Comparison of ENCODE assay signal across 8 cellular contexts in the genomic region with DNA sequence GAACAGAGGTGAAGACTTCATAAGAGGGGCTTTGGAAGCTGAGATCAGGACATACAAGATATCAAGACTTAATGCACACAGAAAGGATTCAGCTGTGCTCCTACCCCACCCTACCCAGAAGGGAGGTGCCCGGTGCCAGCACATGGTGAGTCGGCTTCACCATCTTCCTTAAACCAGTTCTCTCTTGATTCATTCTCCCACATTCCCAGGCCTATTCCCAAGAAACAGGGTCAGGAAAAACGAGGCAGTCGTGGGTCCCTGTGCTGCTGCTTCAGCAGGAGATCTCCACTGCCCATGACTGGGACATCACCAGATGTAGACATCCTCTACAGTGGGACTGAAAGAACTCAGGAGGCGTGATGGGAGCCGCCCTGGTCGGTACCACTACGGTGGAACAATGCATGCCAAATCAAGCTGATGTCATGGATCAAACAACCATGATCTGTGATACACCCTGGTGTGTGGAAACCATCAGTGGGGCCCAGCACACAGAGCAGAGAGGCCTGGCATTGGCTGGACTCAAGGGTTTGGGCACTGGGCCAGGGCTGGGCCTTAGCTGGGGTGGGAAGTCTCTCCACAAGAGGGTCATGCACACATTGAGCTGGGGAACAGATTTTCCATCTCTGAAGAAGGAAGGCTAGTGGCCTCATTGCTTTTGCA. TPM values are rescaled to one million over a fixed set of nuclear protein-coding genes. Genes with fewer than 3 reads are reported as not detected.
DNase-seq lines count a peak whose midpoint lies in the region; ATAC-seq and TF ChIP-seq lines count a peak whose summit lies in the region.

No MANE protein-coding gene starts in this region.

- H3K18ac ChIP-seq in trophoblast cell (ENCODE audit: low read length): peak overlapping the region; percentile 77

- CTCF ChIA-PET in Calu3 (lab: Charles Lee): interaction anchor here (1.2 to 1.3 kb wide), 4 partner anchors 9 to 32 kb away, joined by 3 to 14 read pairs (median 6); no protein-coding TSS in a partner anchor
- CTCF ChIA-PET in GM10248 (lab: Yijun Ruan, JAX): interaction anchor here (1.3 to 3.4 kb wide), 9 partner anchors 10 to 31 kb away, joined by 4 to 16 read pairs (median 7); no protein-coding TSS in a partner anchor

- H4K91ac ChIP-seq in trophoblast cell (ENCODE audit: low read depth, low read length): no peak overlapping the region

- H2BK120ac ChIP-seq in trophoblast cell (ENCODE audit: insufficient read depth, low read length, poor library complexity): no peak overlapping the region

- H3K4me3 ChIP-seq in fibroblast of the aortic adventitia (ENCODE audit: low read depth, low read length) (no peak overlapping the region), trophoblast cell (ENCODE audit: low read depth, low read length) (no peak overlapping the region)

- POLR2A ChIA-PET in GM10248 (lab: Yijun Ruan, JAX): no interaction called here

- WGBS in trophoblast cell (ENCODE audit: extremely low coverage, insufficient coverage, insufficient read length): no CpG with 5 or more reads among the region's 8 CpGs

- no peaks in the 10 kb centered on the region for H3K27me3 Mint-ChIP-seq in Calu3 (ENCODE audit: unreplicated experiment)

- H3K79me2 ChIP-seq in trophoblast cell (ENCODE audit: control insufficient read depth, insufficient read depth, low read length, poor library complexity): peaks cover 3% of the 10 kb centered on the region

- no peak overlapping the region for H4K8ac ChIP-seq in trophoblast cell (ENCODE audit: low read depth, low read length)

- H3K4ac ChIP-seq in trophoblast cell (ENCODE audit: low read depth, low read length): peak overlapping the region; percentile 22

- peaks cover 60% of the 10 kb centered on the region for H3K36me3 Mint-ChIP-seq in Calu3 (ENCODE audit: insufficient read depth, unreplicated experiment)

- H3K9me3 ChIP-seq in trophoblast cell (ENCODE audit: insufficient read depth, low read depth, low read length): no peaks in the 10 kb centered on the region

- no peak for ATAC-seq in GM21447 (IDR thresholded peaks at IDR 0.05; ENCODE audit: unreplicated experiment)

- H3K79me1 ChIP-seq in trophoblast cell (ENCODE audit: low read length): peaks cover 3% of the 10 kb centered on the region

- H3K4me2 ChIP-seq in trophoblast cell (ENCODE audit: low read length): no peak overlapping the region

- H3K27ac ChIP-seq in trophoblast cell (ENCODE audit: low read depth, low read length): no peak overlapping the region

- no peak overlapping the region for H2BK5ac ChIP-seq in trophoblast cell (ENCODE audit: low read depth, low read length, poor library complexity)

- peaks cover 39 to 40% of the 10 kb centered on the region in 2 experiments for H3K4me1 ChIP-seq in trophoblast cell (ENCODE audit: control insufficient read depth in 1 of 2, insufficient read depth in 2 of 2, low read length in 2 of 2)

- peaks cover 35 to 38% of the 10 kb centered on the region in 2 experiments for H3K36me3 ChIP-seq in trophoblast cell (ENCODE audit: control insufficient read depth in 1 of 2, insufficient read depth in 2 of 2, low read length in 2 of 2)

- no peak overlapping the region for H3K23ac ChIP-seq in trophoblast cell (ENCODE audit: low read length)

- DNase-seq in Calu3: no peak
- peak; percentile 69 for DNase-seq in RPMI7951 (ENCODE audit: low read depth)
- peak; percentile 57 for DNase-seq in fibroblast of the aortic adventitia (ENCODE audit: low read depth)
- no peak for DNase-seq in trophoblast cell
- no peak for DNase-seq in retina
- DNase-seq in stimulated activated CD4-positive, alpha-beta T cell treated with anti-CD3 and anti-CD28 coated beads, Interleukin-2, amount 100 ng/mL, for 48 hours: no peak
- DNase-seq in GM10248 (ENCODE audit: extremely low spot score): no peak

- H3K9ac ChIP-seq in trophoblast cell (ENCODE audit: low read length): no peak overlapping the region

- H3K4me1 Mint-ChIP-seq in Calu3 (ENCODE audit: low read depth, unreplicated experiment): peaks cover 58% of the 10 kb centered on the region

- H2AK5ac ChIP-seq in trophoblast cell (ENCODE audit: low read length): no peak overlapping the region

- H3K27ac Mint-ChIP-seq in Calu3 (ENCODE audit: unreplicated experiment): peak overlapping the region; percentile 64

- intact Hi-C loops in Calu3 (cut with micrococcal nuclease; ENCODE audit: unreplicated experiment): loop anchor here (5.0 kb wide), 1 partner anchor 48 kb away; no protein-coding TSS in a partner anchor

- no TSS peak for BruUV-seq in Calu3 (replicated peaks; lab: Mats Ljungman, UMichigan)

- no peak overlapping the region for H4K12ac ChIP-seq in trophoblast cell (ENCODE audit: low read depth, low read length)

- TF ChIP-seq CTCF in Calu3 (IDR thresholded peaks at IDR 0.05; ENCODE audit: unreplicated experiment) (no peak), fibroblast of the aortic adventitia (IDR thresholded peaks at IDR 0.05; ENCODE audit: insufficient read depth, low read length) (no peak), GM10248 (IDR thresholded peaks at IDR 0.05; ENCODE audit: control extremely low read depth, extremely low read depth, low read depth, missing control alignments) (no peak)

- H2AFZ ChIP-seq in trophoblast cell (ENCODE audit: insufficient read depth, low read length, poor library complexity): no peak overlapping the region

- no peaks in the 10 kb centered on the region for H3K27me3 ChIP-seq in trophoblast cell (ENCODE audit: insufficient read depth, low read length)

- H3K14ac ChIP-seq in trophoblast cell (ENCODE audit: low read length): no peak overlapping the region

- no peaks in the 10 kb centered on the region for H3K9me3 Mint-ChIP-seq in Calu3 (ENCODE audit: low read depth, unreplicated experiment)

- H3K4me3 Mint-ChIP-seq in Calu3 (ENCODE audit: low read depth, unreplicated experiment): no peak overlapping the region

- peak overlapping the region; percentile 74 for H2BK12ac ChIP-seq in trophoblast cell (ENCODE audit: low read length)

RNA-seq across cellular contexts. Expression of a gene that starts 41.9 kb away (rescaled TPM):
- 47.3 and 47.5 TPM in 2 replicates for total RNA-seq in Calu3 (2022)
- total RNA-seq in RPMI7951 (2014; rRNA removed; shearing (Covaris generic)): 32.1 and 48.9 TPM in 2 replicates
- total RNA-seq in fibroblast of the aortic adventitia (ENCODE audit: low replicate concordance): 21.6 and 29.4 TPM in 2 replicates
- 47.9 and 48.1 TPM in 2 replicates for polyA plus RNA-seq in trophoblast cell (2013)

RNA-seq across cellular contexts. Expression of a gene that starts 44.8 kb away (rescaled TPM):
- 115 and 143 TPM in 2 replicates for total RNA-seq in Calu3 (2022)
- 4.1 and 6.1 TPM in 2 replicates for total RNA-seq in RPMI7951 (2014; rRNA removed; shearing (Covaris generic))
- 4.4 and 6.4 TPM in 2 replicates for total RNA-seq in fibroblast of the aortic adventitia (ENCODE audit: low replicate concordance)
- polyA plus RNA-seq in trophoblast cell (2013): 18.1 and 18.9 TPM in 2 replicates

RNA-seq across cellular contexts. Expression of a gene that starts 57.1 kb away (rescaled TPM):
- total RNA-seq in Calu3 (2022): not detected in 2 replicates
- not detected in 2 replicates for total RNA-seq in RPMI7951 (2014; rRNA removed; shearing (Covaris generic))
- total RNA-seq in fibroblast of the aortic adventitia (ENCODE audit: low replicate concordance): 0.16 TPM in 1 of 2 replicates, not detected in the other
- 9.5 and 11.3 TPM in 2 replicates for polyA plus RNA-seq in trophoblast cell (2013)

Comparison
In these comparisons a context has a peak if more than half of its experiments do, and no peak if none do; other contexts are left out.
1. DNase-seq: peak in RPMI7951 (single experiment) and fibroblast of the aortic adventitia (single experiment); none in Calu3 (single experiment), trophoblast cell (0 of 2), retina (single experiment), stimulated activated CD4-positive, alpha-beta T cell treated with anti-CD3 and anti-CD28 coated beads, Interleukin-2, amount 100 ng/mL, for 48 hours (0 of 2) and GM10248 (single experiment).
2. RNA of a gene that starts 44.8 kb away (total RNA-seq): 115 to 143 TPM in Calu3; 4.4 to 6.4 TPM in fibroblast of the aortic adventitia and 4.1 to 6.1 TPM in RPMI7951; every median in the first group is over 10 times any median in the second.